14 cellular contexts compared by ENCODE assay signal in the genomic region with DNA sequence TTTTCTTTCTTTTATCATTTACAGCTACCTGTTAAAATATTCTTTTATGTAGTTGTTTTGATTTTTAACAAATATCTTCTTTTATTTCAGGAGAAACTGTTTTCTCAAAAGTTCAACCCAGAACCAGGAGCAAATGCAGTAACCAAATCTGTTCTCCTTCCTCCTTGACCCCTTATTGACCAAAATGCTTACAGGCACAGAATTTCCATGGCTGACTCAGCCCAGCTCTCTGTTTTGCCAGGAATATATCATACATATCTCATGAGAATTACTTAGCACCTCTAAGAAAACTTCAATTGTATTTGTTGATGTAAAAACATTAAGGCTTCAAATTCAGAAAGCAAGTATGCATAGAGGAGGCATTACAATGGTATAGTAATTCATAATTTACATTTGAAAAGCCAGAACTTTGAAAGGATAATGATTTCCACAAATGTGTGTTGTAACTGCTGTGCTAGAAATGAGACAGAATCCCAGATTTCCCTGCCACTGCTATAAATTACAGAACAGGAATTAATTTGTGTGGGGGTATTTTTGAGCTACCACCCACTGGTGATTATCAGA. TPM values are rescaled to one million over a fixed set of nuclear protein-coding genes. Genes with fewer than 3 reads are reported as not detected.
A peak's percentile ranks its signal among the peaks of the same experiment; 100 is the strongest.
DNase-seq lines count a peak whose midpoint lies in the region; ATAC-seq and TF ChIP-seq lines count a peak whose summit lies in the region.
"Had no signal": no experiment of that assay in that cellular context is flagged by ENCODE, and none has a peak within 500 bp of the region (broad histone marks: within the 10 kb centered on the region; RNA-seq: fewer than 3 reads in every experiment).

No MANE protein-coding gene starts in this region.

- H3K36me3 ChIP-seq in lower lobe of right lung (no peaks in the 10 kb centered on the region), upper lobe of right lung (no peaks in the 10 kb centered on the region)

- intact Hi-C loops in lower lobe of right lung (cut with DNase I) (no loop called here), upper lobe of right lung (cut with DNase I) (no loop called here)

- peaks cover 17% of the 10 kb centered on the region for H3K27me3 Mint-ChIP-seq in stimulated activated naive CD8-positive, alpha-beta T cell treated with anti-CD3 and anti-CD28 coated beads, Interleukin-15, Interleukin-2, amounts not matched to agents 100 ng/mL and 50 ng/mL, for 24 hours
- peaks cover 16% of the 10 kb centered on the region for H3K27me3 Mint-ChIP-seq in stimulated activated naive CD8-positive, alpha-beta T cell treated with anti-CD3 and anti-CD28 coated beads, Interleukin-15, amount 100 ng/mL, for 72 hours

- H3K9me3 ChIP-seq in lower lobe of right lung, result no peaks in the 10 kb centered on the region
- H3K9me3 ChIP-seq in upper lobe of right lung, result no peaks in the 10 kb centered on the region

- no peak for ATAC-seq in stimulated activated naive CD8-positive, alpha-beta T cell treated with anti-CD3 and anti-CD28 coated beads, Interleukin-15, amount 100 ng/mL, for 72 hours
- no peak for ATAC-seq in lower lobe of right lung
- no peak for ATAC-seq in upper lobe of right lung
- ATAC-seq in GM19324 (IDR thresholded peaks at IDR 0.05; ENCODE audit: low FRiP score, unreplicated experiment), result no peak

- no peaks in the 10 kb centered on the region for H3K9me3 Mint-ChIP-seq in stimulated activated naive CD8-positive, alpha-beta T cell treated with anti-CD3 and anti-CD28 coated beads, Interleukin-15, Interleukin-2, amounts not matched to agents 100 ng/mL and 50 ng/mL, for 24 hours
- H3K9me3 Mint-ChIP-seq in stimulated activated naive CD8-positive, alpha-beta T cell treated with anti-CD3 and anti-CD28 coated beads, Interleukin-15, amount 100 ng/mL, for 72 hours, result no peaks in the 10 kb centered on the region

- H3K36me3 Mint-ChIP-seq in stimulated activated naive CD8-positive, alpha-beta T cell treated with anti-CD3 and anti-CD28 coated beads, Interleukin-15, Interleukin-2, amounts not matched to agents 100 ng/mL and 50 ng/mL, for 24 hours (ENCODE audit: low read depth), result no peaks in the 10 kb centered on the region

- peak overlapping the region; percentile 56 for H3K4me3 Mint-ChIP-seq in stimulated activated naive CD8-positive, alpha-beta T cell treated with anti-CD3 and anti-CD28 coated beads, Interleukin-15, Interleukin-2, amounts not matched to agents 100 ng/mL and 50 ng/mL, for 24 hours
- H3K4me3 Mint-ChIP-seq in stimulated activated naive CD8-positive, alpha-beta T cell treated with anti-CD3 and anti-CD28 coated beads, Interleukin-15, amount 100 ng/mL, for 72 hours, result no peak overlapping the region

- H3K27ac Mint-ChIP-seq in stimulated activated naive CD8-positive, alpha-beta T cell treated with anti-CD3 and anti-CD28 coated beads, Interleukin-15, Interleukin-2, amounts not matched to agents 100 ng/mL and 50 ng/mL, for 24 hours, result peak overlapping the region; percentile 67
- no peak overlapping the region for H3K27ac Mint-ChIP-seq in stimulated activated naive CD8-positive, alpha-beta T cell treated with anti-CD3 and anti-CD28 coated beads, Interleukin-15, amount 100 ng/mL, for 72 hours

- H3K4me1 ChIP-seq in lower lobe of right lung (peaks cover 61% of the 10 kb centered on the region), upper lobe of right lung (peaks cover 26% of the 10 kb centered on the region)

- TF ChIP-seq CTCF in cardiac fibroblast (IDR thresholded peaks at IDR 0.05; ENCODE audit: low read depth, low read length) (no peak), lower lobe of right lung (IDR thresholded peaks at IDR 0.05) (no peak), upper lobe of right lung (IDR thresholded peaks at IDR 0.05) (no peak)

- no peak for DNase-seq in stimulated activated naive CD8-positive, alpha-beta T cell treated with anti-CD3 and anti-CD28 coated beads, Interleukin-15, amount 100 ng/mL, for 72 hours
- DNase-seq in cardiac fibroblast (ENCODE audit: low read depth in 2 of 2) (peak; percentile 65 to 70), lower lobe of right lung (no peak), upper lobe of right lung (no peak), retina (no peak), putamen (ENCODE audit: low spot score) (no peak)
- DNase-seq: GDM1; GOT3; KG1; stimulated activated CD8-positive, alpha-beta memory T cell treated with anti-CD3 and anti-CD28 coated beads, Interleukin-4, amount 100 ng/mL, for 48 hours had no signal

- H3K4me3 ChIP-seq in cardiac fibroblast (replicated peaks in 1 of 2; ENCODE audit: low read depth in 2 of 2, low read length in 2 of 2) (no peak overlapping the region), lower lobe of right lung (peak overlapping the region; percentile 80), upper lobe of right lung (peak overlapping the region; percentile 72)
- H3K4me3 ChIP-seq: skin epidermis had no signal

- H3K27ac ChIP-seq in lower lobe of right lung (peak overlapping the region; percentile 96), upper lobe of right lung (peak overlapping the region; percentile 95)
- H3K27ac ChIP-seq: RWPE1 had no signal

- peaks cover 71% of the 10 kb centered on the region for H3K4me1 Mint-ChIP-seq in stimulated activated naive CD8-positive, alpha-beta T cell treated with anti-CD3 and anti-CD28 coated beads, Interleukin-15, Interleukin-2, amounts not matched to agents 100 ng/mL and 50 ng/mL, for 24 hours (ENCODE audit: low read depth)
- H3K4me1 Mint-ChIP-seq in stimulated activated naive CD8-positive, alpha-beta T cell treated with anti-CD3 and anti-CD28 coated beads, Interleukin-15, amount 100 ng/mL, for 72 hours, result peaks cover 43% of the 10 kb centered on the region

- H3K27me3 ChIP-seq in lower lobe of right lung (ENCODE audit: low read depth) (no peaks in the 10 kb centered on the region), upper lobe of right lung (no peaks in the 10 kb centered on the region)

RNA-seq across cellular contexts. Expression of gene GSAP, which starts 2.2 kb away (rescaled TPM):
- total RNA-seq in lower lobe of right lung, result 80.0 TPM
- 64.9 TPM for total RNA-seq in upper lobe of right lung

Comparison
In these comparisons a context has a peak if more than half of its experiments do, and no peak if none do; other contexts are left out.
1. DNase-seq: peak in cardiac fibroblast (2 of 2); none in stimulated activated naive CD8-positive, alpha-beta T cell treated with anti-CD3 and anti-CD28 coated beads, Interleukin-15, amount 100 ng/mL, for 72 hours (0 of 2), lower lobe of right lung (single experiment), upper lobe of right lung (single experiment), retina (single experiment) and putamen (single experiment).
2. H3K4me3 ChIP-seq: peak in lower lobe of right lung (single experiment) and upper lobe of right lung (single experiment); none in cardiac fibroblast (0 of 2).